19 cellular contexts compared by ENCODE assay signal in genomic region chr5:115907177-115907576, GRCh38.
DNase-seq lines count a peak whose midpoint lies in the region; ATAC-seq and TF ChIP-seq lines count a peak whose summit lies in the region.
"Had no signal": no experiment of that assay in that cellular context is flagged by ENCODE, and none has a peak within 500 bp of the region (broad histone marks: within the 10 kb centered on the region; RNA-seq: fewer than 3 reads in every experiment).

No MANE protein-coding gene starts in this region.

- peaks cover 26% of the 10 kb centered on the region for H3K36me3 ChIP-seq in DOHH2 (ENCODE audit: control insufficient read depth, low read length)
- no peaks in the 10 kb centered on the region for H3K36me3 ChIP-seq in OCI-LY1 (ENCODE audit: insufficient read depth, low read length)
- no peaks in the 10 kb centered on the region for H3K36me3 ChIP-seq in SU-DHL-6 (ENCODE audit: low read length)
- H3K36me3 ChIP-seq in tibial artery: no peaks in the 10 kb centered on the region
- H3K36me3 ChIP-seq: BLaER1 had no signal

- peak overlapping the region; percentile 51 for H3K4me3 ChIP-seq in DOHH2 (ENCODE audit: low read length)
- no peak overlapping the region for H3K4me3 ChIP-seq in OCI-LY1 (ENCODE audit: low read depth, low read length, poor library complexity, severe bottlenecking)
- no peak overlapping the region for H3K4me3 ChIP-seq in SU-DHL-6 (ENCODE audit: insufficient read depth, low read length, poor library complexity, severe bottlenecking)
- H3K4me3 ChIP-seq in tibial artery: no peak overlapping the region
- H3K4me3 ChIP-seq: BLaER1, GM23338 had no signal

- H3F3A ChIP-seq in DOHH2 (ENCODE audit: control insufficient read depth, insufficient read depth) (peaks cover 28% of the 10 kb centered on the region), OCI-LY1 (ENCODE audit: insufficient read depth, low read length) (no peaks in the 10 kb centered on the region), SU-DHL-6 (ENCODE audit: insufficient read depth) (peaks cover 7% of the 10 kb centered on the region; the same call in 1 of the 2 replicates)

- H4K20me1 ChIP-seq in DOHH2 (ENCODE audit: control insufficient read depth, insufficient read depth, low read depth, low read length) (no peaks in the 10 kb centered on the region), OCI-LY1 (ENCODE audit: insufficient read depth, low read length) (no peaks in the 10 kb centered on the region), SU-DHL-6 (ENCODE audit: low read depth, low read length) (no peaks in the 10 kb centered on the region)
- H4K20me1 ChIP-seq: BLaER1 had no signal

- peaks cover 70% of the 10 kb centered on the region for H3K4me1 ChIP-seq in DOHH2 (ENCODE audit: control insufficient read depth, low read length)
- H3K4me1 ChIP-seq in OCI-LY1 (ENCODE audit: insufficient read depth, low read length, severe bottlenecking): peaks cover 15% of the 10 kb centered on the region
- no peaks in the 10 kb centered on the region for H3K4me1 ChIP-seq in tibial artery
- H3K4me1 ChIP-seq: BLaER1 had no signal

- H3K27ac ChIP-seq in DOHH2 (ENCODE audit: low read depth, low read length) (peak overlapping the region; percentile 96), OCI-LY1 (ENCODE audit: low read depth, low read length, poor library complexity, severe bottlenecking) (peak overlapping the region; percentile 53), SU-DHL-6 (ENCODE audit: low read depth, low read length) (peak overlapping the region; percentile 83), tibial artery (no peak overlapping the region)
- H3K27ac ChIP-seq: 22Rv1, BLaER1, C4-2B had no signal

- H2AFZ ChIP-seq in OCI-LY1 (ENCODE audit: low read length) (no peak overlapping the region), SU-DHL-6 (ENCODE audit: low read depth, low read length, severe bottlenecking) (no peak overlapping the region)
- H2AFZ ChIP-seq: GM23338 had no signal

- H3K9me3 ChIP-seq in DOHH2 (ENCODE audit: control insufficient read depth, insufficient read depth, low read length) (no peaks in the 10 kb centered on the region), OCI-LY1 (ENCODE audit: low read length) (no peaks in the 10 kb centered on the region), SU-DHL-6 (ENCODE audit: insufficient read depth, low read length) (no peaks in the 10 kb centered on the region), tibial artery (no peaks in the 10 kb centered on the region)
- H3K9me3 ChIP-seq: BLaER1 had no signal

- no peaks in the 10 kb centered on the region for H3K9me2 ChIP-seq in DOHH2 (replicated peaks; ENCODE audit: control insufficient read depth, low read length)
- H3K9me2 ChIP-seq in OCI-LY1 (ENCODE audit: low read depth, low read length): no peaks in the 10 kb centered on the region
- no peaks in the 10 kb centered on the region for H3K9me2 ChIP-seq in SU-DHL-6 (replicated peaks; ENCODE audit: insufficient read depth, low read length)

- intact Hi-C loops in tibial artery (cut with DNase I; ENCODE audit: low total_unique reads): no loop called here

- H3K27me3 ChIP-seq in DOHH2 (ENCODE audit: control insufficient read depth, low read length): no peaks in the 10 kb centered on the region
- no peaks in the 10 kb centered on the region for H3K27me3 ChIP-seq in OCI-LY1 (ENCODE audit: insufficient read depth, low read length)
- H3K27me3 ChIP-seq in SU-DHL-6 (ENCODE audit: low read length): no peaks in the 10 kb centered on the region
- no peaks in the 10 kb centered on the region for H3K27me3 ChIP-seq in tibial artery
- H3K27me3 ChIP-seq: BLaER1 had no signal

- ATAC-seq in HG02885 (IDR thresholded peaks at IDR 0.05; ENCODE audit: poor library complexity, unreplicated experiment): peak; percentile 49
- ATAC-seq in GM21529 (IDR thresholded peaks at IDR 0.05; ENCODE audit: unreplicated experiment): no peak
- ATAC-seq: CD8-positive, alpha-beta T cell; GM23338; HCT116 had no signal

- H3K4me2 ChIP-seq in DOHH2 (ENCODE audit: low read length): peak overlapping the region; percentile 74
- H3K4me2 ChIP-seq in OCI-LY1 (ENCODE audit: low read length): no peak overlapping the region
- H3K4me2 ChIP-seq in SU-DHL-6 (ENCODE audit: low read depth, low read length, poor library complexity, severe bottlenecking): peak overlapping the region; percentile 43
- H3K4me2 ChIP-seq: BLaER1, GM23338 had no signal

- DNase-seq in tibial artery: no peak
- no peak for DNase-seq in COLO668 (lab: John Stamatoyannopoulos, UW; ENCODE audit: unreplicated experiment)
- DNase-seq in DMS114 treated with DMSO at 0.1 percent for 48 hours (lab: John Stamatoyannopoulos, UW; ENCODE audit: unreplicated experiment): no peak
- DNase-seq: CD4-positive, CD25-positive, alpha-beta regulatory T cell; CD8-positive, alpha-beta T cell; DMS 273 treated with DMSO at 0.1 percent for 48 hours; DMS53; DMS79 treated with DMSO at 0.1 percent for 48 hours; H9 had no signal

- H3K79me2 ChIP-seq in DOHH2 (ENCODE audit: control insufficient read depth, low read length): no peaks in the 10 kb centered on the region
- H3K79me2 ChIP-seq in OCI-LY1 (ENCODE audit: insufficient read depth, low read length): no peaks in the 10 kb centered on the region
- no peaks in the 10 kb centered on the region for H3K79me2 ChIP-seq in SU-DHL-6 (ENCODE audit: insufficient read depth, low read length)

- no peak overlapping the region for H3K9ac ChIP-seq in OCI-LY1 (ENCODE audit: low read length)
- no peak overlapping the region for H3K9ac ChIP-seq in SU-DHL-6 (ENCODE audit: low read length)
- H3K9ac ChIP-seq: BLaER1 had no signal

- TF ChIP-seq CTCF in DOHH2 (IDR thresholded peaks at IDR 0.05; ENCODE audit: low read depth, low read length, poor library complexity, severe bottlenecking) (no peak), OCI-LY1 (IDR thresholded peaks at IDR 0.05; ENCODE audit: low read length) (no peak), SU-DHL-6 (IDR thresholded peaks at IDR 0.05; ENCODE audit: insufficient read depth, low read length, poor library complexity, severe bottlenecking) (no peak), tibial artery (IDR thresholded peaks at IDR 0.05) (no peak)

Comparison
In these comparisons a context has a peak if more than half of its experiments do, and no peak if none do; other contexts are left out.
1. H3K27ac ChIP-seq: peak in DOHH2 (single experiment), OCI-LY1 (single experiment) and SU-DHL-6 (single experiment); none in tibial artery (0 of 2).